In the genomic region with DNA sequence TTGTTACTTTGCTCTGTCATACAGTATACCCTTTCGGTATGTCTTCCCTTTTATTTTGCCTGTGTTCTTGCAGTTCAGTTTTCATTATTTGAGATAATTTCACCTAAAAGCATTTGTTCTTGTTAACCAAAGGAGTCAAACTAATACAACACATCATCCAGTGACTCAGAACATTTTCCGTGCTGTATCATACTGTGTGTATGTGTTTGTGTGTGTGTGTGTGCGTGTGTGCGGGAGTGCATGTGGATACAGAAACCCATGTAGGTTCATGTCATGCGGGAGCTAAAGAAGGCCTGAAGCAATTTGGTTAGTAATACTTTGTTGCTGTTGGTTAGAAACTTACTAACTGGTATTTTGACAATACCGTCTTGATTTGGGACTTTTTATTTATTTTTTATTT, we compare ENCODE assay signal across 23 cellular contexts. TPM values are rescaled to one million over a fixed set of nuclear protein-coding genes. Genes with fewer than 3 reads are reported as not detected.
DNase-seq lines count a peak whose midpoint lies in the region; ATAC-seq lines count a peak whose summit lies in the region.
"Had no signal": no experiment of that assay in that cellular context is flagged by ENCODE, and none has a peak within 500 bp of the region (broad histone marks: within the 10 kb centered on the region; RNA-seq: fewer than 3 reads in every experiment).

No MANE protein-coding gene starts in this region.

- no peak overlapping the region for H3K18ac ChIP-seq in mesenchymal stem cell (ENCODE audit: low read depth in 1 of 2, low read length in 2 of 2)

- no peak overlapping the region for H2BK15ac ChIP-seq in mesenchymal stem cell (ENCODE audit: low read depth, poor library complexity, severe bottlenecking)

- H3K4ac ChIP-seq in mesenchymal stem cell (ENCODE audit: low read depth in 1 of 2, low read length in 2 of 2), result no peak overlapping the region

- H2BK120ac ChIP-seq in mesenchymal stem cell (ENCODE audit: low read depth, low read length), result no peak overlapping the region

- H3K27me3 Mint-ChIP-seq in activated naive CD4-positive, alpha-beta T cell treated with anti-CD3 and anti-CD28 coated beads for 36 hours (ENCODE audit: low read depth), result no peaks in the 10 kb centered on the region
- H3K27me3 Mint-ChIP-seq in activated naive CD4-positive, alpha-beta T cell treated with anti-CD3 and anti-CD28 coated beads, Interleukin-2, amount 10 ng/mL, durations not matched to agents 7 days and 5 days, result no peaks in the 10 kb centered on the region
- no peaks in the 10 kb centered on the region for H3K27me3 Mint-ChIP-seq in activated naive CD8-positive, alpha-beta T cell treated with anti-CD3 and anti-CD28 coated beads, Interleukin-2, amount 50 U/mL, for 24 hours
- H3K27me3 Mint-ChIP-seq: CD4-positive, CD25-positive, alpha-beta regulatory T cell; naive thymus-derived CD8-positive, alpha-beta T cell had no signal

- H4K91ac ChIP-seq in mesenchymal stem cell (ENCODE audit: low read length), result no peak overlapping the region

- no peak overlapping the region for H3K23ac ChIP-seq in mesenchymal stem cell (ENCODE audit: low read length in 2 of 2)

- no peak overlapping the region for H2BK5ac ChIP-seq in mesenchymal stem cell (ENCODE audit: low read depth, low read length, poor library complexity, severe bottlenecking)

- H3K27me3 ChIP-seq in mesenchymal stem cell (ENCODE audit: control insufficient read depth in 1 of 2, insufficient read depth in 1 of 2, low read length in 2 of 2) (no peaks in the 10 kb centered on the region), aorta (ENCODE audit: control insufficient read depth in 1 of 2, insufficient read depth in 2 of 2, low read length in 1 of 2) (no peaks in the 10 kb centered on the region)
- H3K27me3 ChIP-seq: spleen, thyroid gland had no signal

- peaks cover 55% of the 10 kb centered on the region for H3K36me3 Mint-ChIP-seq in activated naive CD4-positive, alpha-beta T cell treated with anti-CD3 and anti-CD28 coated beads for 36 hours (ENCODE audit: low read depth)
- H3K36me3 Mint-ChIP-seq in activated naive CD4-positive, alpha-beta T cell treated with anti-CD3 and anti-CD28 coated beads, Interleukin-2, amount 10 ng/mL, durations not matched to agents 7 days and 5 days, result peaks cover 69% of the 10 kb centered on the region
- peaks cover 63% of the 10 kb centered on the region for H3K36me3 Mint-ChIP-seq in activated naive CD8-positive, alpha-beta T cell treated with anti-CD3 and anti-CD28 coated beads, Interleukin-2, amount 50 U/mL, for 24 hours (ENCODE audit: low read depth)

- intact Hi-C loops in activated naive CD4-positive, alpha-beta T cell treated with anti-CD3 and anti-CD28 coated beads for 36 hours (cut with micrococcal nuclease), result no loop called here
- intact Hi-C loops in aorta (cut with DNase I), result no loop called here

- H3K4me3 ChIP-seq in mesenchymal stem cell (ENCODE audit: insufficient read depth in 1 of 2, low read depth in 1 of 2, low read length in 2 of 2) (no peak overlapping the region), aorta (ENCODE audit: low read length in 2 of 2) (no peak overlapping the region)
- H3K4me3 ChIP-seq: GM23338, spleen, thyroid gland had no signal

- no peaks in the 10 kb centered on the region for H3K9me3 Mint-ChIP-seq in activated naive CD4-positive, alpha-beta T cell treated with anti-CD3 and anti-CD28 coated beads for 36 hours
- no peaks in the 10 kb centered on the region for H3K9me3 Mint-ChIP-seq in activated naive CD4-positive, alpha-beta T cell treated with anti-CD3 and anti-CD28 coated beads, Interleukin-2, amount 10 ng/mL, durations not matched to agents 7 days and 5 days
- H3K9me3 Mint-ChIP-seq in activated naive CD8-positive, alpha-beta T cell treated with anti-CD3 and anti-CD28 coated beads, Interleukin-2, amount 50 U/mL, for 24 hours, result no peaks in the 10 kb centered on the region
- H3K9me3 Mint-ChIP-seq: CD4-positive, CD25-positive, alpha-beta regulatory T cell; GM23338; naive thymus-derived CD8-positive, alpha-beta T cell had no signal

- no peak overlapping the region for H3K14ac ChIP-seq in mesenchymal stem cell (ENCODE audit: low read length in 2 of 2)

- peaks cover 16% of the 10 kb centered on the region for H3K4me1 Mint-ChIP-seq in activated naive CD4-positive, alpha-beta T cell treated with anti-CD3 and anti-CD28 coated beads for 36 hours (ENCODE audit: low read depth)
- peaks cover 11% of the 10 kb centered on the region for H3K4me1 Mint-ChIP-seq in activated naive CD4-positive, alpha-beta T cell treated with anti-CD3 and anti-CD28 coated beads, Interleukin-2, amount 10 ng/mL, durations not matched to agents 7 days and 5 days
- peaks cover 9% of the 10 kb centered on the region for H3K4me1 Mint-ChIP-seq in activated naive CD8-positive, alpha-beta T cell treated with anti-CD3 and anti-CD28 coated beads, Interleukin-2, amount 50 U/mL, for 24 hours
- H3K4me1 Mint-ChIP-seq: GM23338 had no signal

- H3K27ac ChIP-seq in mesenchymal stem cell (ENCODE audit: low read length, poor library complexity, severe bottlenecking) (no peak overlapping the region), aorta (ENCODE audit: low read depth in 1 of 2, low read length in 2 of 2) (no peak overlapping the region)
- H3K27ac ChIP-seq: KMS-11, thyroid gland had no signal

- no peak overlapping the region for H2AFZ ChIP-seq in mesenchymal stem cell (ENCODE audit: low read depth, low read length)
- H2AFZ ChIP-seq: GM23338 had no signal

- WGBS in mesenchymal stem cell, result over 99% methylated on average over 5 of the region's 6 CpGs
- 95 to 96% methylated on average over 6 of the region's 6 CpGs for WGBS in aorta, 2 donors

- H4K8ac ChIP-seq in mesenchymal stem cell (ENCODE audit: low read length), result no peak overlapping the region

- no peak overlapping the region for H3K9ac ChIP-seq in mesenchymal stem cell (ENCODE audit: low read length)
- H3K9ac ChIP-seq: KMS-11 had no signal

- no peak overlapping the region for H2AK5ac ChIP-seq in mesenchymal stem cell (ENCODE audit: low read length, severe bottlenecking)

- no peak overlapping the region for H2BK12ac ChIP-seq in mesenchymal stem cell (ENCODE audit: low read length in 2 of 2)

- H3K9me3 ChIP-seq in mesenchymal stem cell (ENCODE audit: control insufficient read depth, low read length), result no peaks in the 10 kb centered on the region
- no peaks in the 10 kb centered on the region for H3K9me3 ChIP-seq in aorta (ENCODE audit: control insufficient read depth, low read length)
- H3K9me3 ChIP-seq: spleen, thyroid gland had no signal

- peak; percentile 25 for DNase-seq in activated naive CD4-positive, alpha-beta T cell treated with anti-CD3 and anti-CD28 coated beads for 36 hours
- DNase-seq in activated naive CD4-positive, alpha-beta T cell treated with anti-CD3 and anti-CD28 coated beads, Interleukin-2, amount 10 ng/mL, durations not matched to agents 7 days and 5 days, result no peak
- peak; percentile 14 for DNase-seq in HT1080 (ENCODE audit: low read depth)
- no peak for DNase-seq in activated naive CD8-positive, alpha-beta T cell treated with anti-CD3 and anti-CD28 coated beads, Interleukin-2, amount 50 U/mL, for 24 hours
- peak; percentile 17 for DNase-seq in mesenchymal stem cell
- no peak for DNase-seq in HCEC 1CT
- DNase-seq in aorta, result no peak
- DNase-seq in HuH-7.5 (ENCODE audit: low spot score), result no peak
- DNase-seq: amniotic stem cell; caudate nucleus; CD4-positive, CD25-positive, alpha-beta regulatory T cell; DMS 273 treated with DMSO at 0.1 percent for 48 hours; GF-D8; left cardiac atrium; NCI-H187; NCI-H226; NCI-H774; stimulated activated naive CD4-positive, alpha-beta T cell; thyroid gland had no signal

- peaks cover 26 to 78% of the 10 kb centered on the region in 2 experiments for H3K36me3 ChIP-seq in mesenchymal stem cell (ENCODE audit: control insufficient read depth in 1 of 2, insufficient read depth in 2 of 2, low read depth in 1 of 2, low read length in 2 of 2)
- H3K36me3 ChIP-seq in aorta (ENCODE audit: control insufficient read depth in 1 of 2, insufficient read depth in 2 of 2, low read length in 1 of 2), result peaks cover 0 to 14% of the 10 kb centered on the region in 2 donors

- CTCF ChIA-PET in activated naive CD4-positive, alpha-beta T cell treated with anti-CD3 and anti-CD28 coated beads for 36 hours (lab: Charles Lee), result interaction anchor here (0.7 kb wide), 1 partner anchor 555 kb away, joined by 3 read pairs; no protein-coding TSS in a partner anchor
- CTCF ChIA-PET in activated naive CD4-positive, alpha-beta T cell treated with anti-CD3 and anti-CD28 coated beads, Interleukin-2, amount 10 ng/mL, durations not matched to agents 7 days and 5 days (lab: Charles Lee), result interaction anchor here (1.2 kb wide), 1 partner anchor 54 kb away, joined by 3 read pairs; no protein-coding TSS in a partner anchor

- no peak overlapping the region for H3K4me2 ChIP-seq in mesenchymal stem cell (ENCODE audit: low read length, poor library complexity, severe bottlenecking)
- H3K4me2 ChIP-seq: GM23338, KMS-11 had no signal

- no peak overlapping the region for H3K27ac Mint-ChIP-seq in activated naive CD4-positive, alpha-beta T cell treated with anti-CD3 and anti-CD28 coated beads for 36 hours
- no peak overlapping the region for H3K27ac Mint-ChIP-seq in activated naive CD4-positive, alpha-beta T cell treated with anti-CD3 and anti-CD28 coated beads, Interleukin-2, amount 10 ng/mL, durations not matched to agents 7 days and 5 days
- no peak overlapping the region for H3K27ac Mint-ChIP-seq in activated naive CD8-positive, alpha-beta T cell treated with anti-CD3 and anti-CD28 coated beads, Interleukin-2, amount 50 U/mL, for 24 hours
- H3K27ac Mint-ChIP-seq: GM23338 had no signal

- H3K4me3 Mint-ChIP-seq in activated naive CD4-positive, alpha-beta T cell treated with anti-CD3 and anti-CD28 coated beads for 36 hours, result no peak overlapping the region
- H3K4me3 Mint-ChIP-seq in activated naive CD4-positive, alpha-beta T cell treated with anti-CD3 and anti-CD28 coated beads, Interleukin-2, amount 10 ng/mL, durations not matched to agents 7 days and 5 days, result no peak overlapping the region
- no peak overlapping the region for H3K4me3 Mint-ChIP-seq in activated naive CD8-positive, alpha-beta T cell treated with anti-CD3 and anti-CD28 coated beads, Interleukin-2, amount 50 U/mL, for 24 hours
- H3K4me3 Mint-ChIP-seq: CD4-positive, CD25-positive, alpha-beta regulatory T cell; GM23338 had no signal

- ATAC-seq in activated naive CD8-positive, alpha-beta T cell treated with anti-CD3 and anti-CD28 coated beads, Interleukin-2, amount 50 U/mL, for 24 hours, result peak; percentile 36
- no peak for ATAC-seq in aorta (ENCODE audit: low FRiP score)
- ATAC-seq: GM23338; left cardiac atrium; naive thymus-derived CD8-positive, alpha-beta T cell had no signal

- H3K4me1 ChIP-seq in mesenchymal stem cell (ENCODE audit: control insufficient read depth, insufficient read depth, low read depth, low read length), result peaks cover 2% of the 10 kb centered on the region
- H3K4me1 ChIP-seq in aorta (ENCODE audit: control insufficient read depth in 1 of 2, insufficient read depth in 2 of 2, low read length in 2 of 2), result no peaks in the 10 kb centered on the region
- H3K4me1 ChIP-seq: thyroid gland had no signal

- peaks cover 29% of the 10 kb centered on the region for H3K79me1 ChIP-seq in mesenchymal stem cell (replicated peaks; ENCODE audit: low read length, poor library complexity, severe bottlenecking)

RNA-seq across cellular contexts. Expression of a gene that starts 60.0 kb away (rescaled TPM):
- total RNA-seq in activated naive CD4-positive, alpha-beta T cell treated with anti-CD3 and anti-CD28 coated beads for 36 hours, result 10 to 100 TPM; 32.7 to 33.6 TPM
- 21.6 and 22.9 TPM in 2 replicates for total RNA-seq in HT1080 (2014; rRNA removed; shearing (Covaris generic))
- polyA plus RNA-seq in HT1080 (2015; cell fraction: cytosol; rRNA removed), result 13.0 and 19.3 TPM in 2 replicates
- polyA plus RNA-seq in HT1080 (2015; cell fraction: nucleus; rRNA removed), result 64.9 and 72.1 TPM in 2 replicates
- 4.9 TPM for polyA plus RNA-seq in mesenchymal stem cell (2013, experiment 1 of 2)
- 4.7 TPM for polyA plus RNA-seq in mesenchymal stem cell (2013, experiment 2 of 2)
- 10 to 100 TPM; 21.4 to 31.4 TPM for total RNA-seq in aorta
- polyA plus RNA-seq in aorta, result 10 to 100 TPM; 12.7 to 13.0 TPM

Comparison
In these comparisons a context has a peak if more than half of its experiments do, and no peak if none do; other contexts are left out.
1. DNase-seq: peak in activated naive CD4-positive, alpha-beta T cell treated with anti-CD3 and anti-CD28 coated beads for 36 hours (single experiment), HT1080 (single experiment) and mesenchymal stem cell (single experiment); none in activated naive CD4-positive, alpha-beta T cell treated with anti-CD3 and anti-CD28 coated beads, Interleukin-2, amount 10 ng/mL, durations not matched to agents 7 days and 5 days (single experiment), activated naive CD8-positive, alpha-beta T cell treated with anti-CD3 and anti-CD28 coated beads, Interleukin-2, amount 50 U/mL, for 24 hours (single experiment), HCEC 1CT (single experiment), aorta (0 of 2) and HuH-7.5 (single experiment).